ENCODE assay signal across 15 cellular contexts in the genomic region with DNA sequence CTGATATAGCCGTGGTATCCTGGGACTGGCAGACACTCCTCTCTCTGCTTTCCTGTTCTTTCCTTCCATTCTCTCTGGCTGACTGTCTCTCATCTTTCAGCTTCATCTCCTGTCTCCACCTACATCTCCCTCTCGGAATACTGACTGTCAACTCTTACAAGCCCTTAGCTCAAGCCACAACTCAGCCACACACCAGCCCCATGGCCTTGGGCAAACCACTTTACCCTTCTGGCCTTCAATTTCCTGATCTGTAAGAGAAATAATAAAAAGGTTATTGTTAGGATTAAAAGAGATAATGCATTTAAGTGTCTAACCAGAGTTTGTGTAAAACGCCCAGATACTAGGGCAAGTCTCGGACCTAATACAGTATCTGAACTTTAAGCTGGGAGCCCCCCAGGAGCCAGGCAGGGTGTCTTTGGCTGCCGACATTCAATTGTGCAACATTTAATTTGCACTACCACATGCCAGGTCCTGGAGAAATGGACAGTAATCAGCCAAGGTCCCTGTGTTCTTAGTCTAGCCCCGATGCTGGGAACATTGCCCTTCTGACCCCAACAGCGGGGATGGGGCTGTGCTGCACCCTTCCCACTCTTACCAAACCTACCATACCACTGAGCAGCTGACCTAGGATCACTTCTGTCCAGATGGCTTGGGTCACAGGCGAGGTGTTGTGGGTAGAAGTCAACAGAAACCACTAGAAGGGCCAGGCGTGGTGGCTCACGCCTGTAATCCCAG. TPM values are rescaled to one million over a fixed set of nuclear protein-coding genes. Genes with fewer than 3 reads are reported as not detected.
DNase-seq lines count a peak whose midpoint lies in the region; ATAC-seq and TF ChIP-seq lines count a peak whose summit lies in the region.
"Had no signal": no experiment of that assay in that cellular context is flagged by ENCODE, and none has a peak within 500 bp of the region (broad histone marks: within the 10 kb centered on the region; RNA-seq: fewer than 3 reads in every experiment).

No MANE protein-coding gene starts in this region.

- no peak overlapping the region for H3K4me3 Mint-ChIP-seq in IgD-negative memory B cell
- H3K4me3 Mint-ChIP-seq: CD4-positive, alpha-beta memory T cell had no signal

- no peaks in the 10 kb centered on the region for H3K9me3 Mint-ChIP-seq in IgD-negative memory B cell
- H3K9me3 Mint-ChIP-seq: CD4-positive, alpha-beta memory T cell had no signal

- H3K27me3 ChIP-seq in esophagus squamous epithelium (no peaks in the 10 kb centered on the region), right cardiac atrium (ENCODE audit: control insufficient read depth, insufficient read depth) (no peaks in the 10 kb centered on the region), spleen (replicated peaks in 1 of 7) (peaks cover 0 to 14% (median 6%) of the 10 kb centered on the region in 7 donors)

- intact Hi-C loops in esophagus squamous epithelium (cut with DNase I): no loop called here
- intact Hi-C loops in right cardiac atrium (cut with DNase I): no loop called here
- intact Hi-C loops in spleen (cut with DNase I; ENCODE audit: low total_unique reads): loop anchor here (5.0 kb wide), 1 partner anchor 209 kb away; no protein-coding TSS in a partner anchor

- H3K36me3 ChIP-seq in esophagus squamous epithelium: peaks cover 0 to 40% (median 0%) of the 10 kb centered on the region in 3 donors
- peaks cover 0 to 19% (median 0%) of the 10 kb centered on the region in 6 donors for H3K36me3 ChIP-seq in spleen
- H3K36me3 ChIP-seq: HAP-1 had no signal

- peaks cover 12 to 16% (median 13%) of the 10 kb centered on the region in 3 donors for H3K4me1 Mint-ChIP-seq in IgD-negative memory B cell

- DNase-seq in esophagus squamous epithelium (lab: John Stamatoyannopoulos, UW) (no peak), right cardiac atrium (peak; percentile 39 to 83 (median 61)), spleen (no peak), cerebellar cortex (ENCODE audit: low spot score) (no peak)
- no peak for DNase-seq in activated T-cell treated with anti-CD3 and anti-CD28 coated beads, Interleukin-2, amount 50 U/mL, for 48 hours
- DNase-seq: CD4-positive, alpha-beta memory T cell; MV-4-11; NCI-H1436; NCI-H2029 treated with DMSO at 0.1 percent for 48 hours; NCI-H510A; SIG-M5 had no signal

- peaks cover 6 to 84% (median 16%) of the 10 kb centered on the region in 3 donors for H3K4me1 ChIP-seq in esophagus squamous epithelium
- peaks cover 13% of the 10 kb centered on the region for H3K4me1 ChIP-seq in right cardiac atrium (ENCODE audit: control insufficient read depth, insufficient read depth, low read length)
- peaks cover 0 to 34% (median 13%) of the 10 kb centered on the region in 6 donors for H3K4me1 ChIP-seq in spleen
- H3K4me1 ChIP-seq: HAP-1 had no signal

- TF ChIP-seq CTCF in esophagus squamous epithelium (IDR thresholded peaks at IDR 0.05) (no peak), spleen (IDR thresholded peaks at IDR 0.05 in 8 of 11, conservative IDR thresholded peaks at IDR 0.05 in 3 of 11) (no peak)

- no peaks in the 10 kb centered on the region for H3K27me3 Mint-ChIP-seq in IgD-negative memory B cell
- H3K27me3 Mint-ChIP-seq: CD4-positive, alpha-beta memory T cell had no signal

- ATAC-seq in right cardiac atrium (peak; percentile 45 to 70), HG03457 (IDR thresholded peaks at IDR 0.05; ENCODE audit: unreplicated experiment) (no peak), HG03045 (IDR thresholded peaks at IDR 0.05; ENCODE audit: unreplicated experiment) (no peak)

- peak overlapping the region in 3 of 4 donors; percentile 31 to 52 (median 32) for H3K27ac ChIP-seq in esophagus squamous epithelium
- peak overlapping the region; percentile 5 for H3K27ac ChIP-seq in right cardiac atrium (ENCODE audit: low read length)
- peak overlapping the region in 5 of 8 donors; percentile 18 to 63 (median 36) for H3K27ac ChIP-seq in spleen

- H3K9me3 ChIP-seq in esophagus squamous epithelium (no peaks in the 10 kb centered on the region), right cardiac atrium (ENCODE audit: control insufficient read depth, low read length) (no peaks in the 10 kb centered on the region), spleen (no peaks in the 10 kb centered on the region)
- H3K9me3 ChIP-seq: HAP-1 had no signal

- 86 to 88% methylated on average over 6 of the region's 10 CpGs for WGBS in esophagus squamous epithelium, 2 donors
- WGBS in right cardiac atrium: 70% methylated on average over 10 of the region's 10 CpGs
- 79 to 88% (median 81%) methylated on average over 10 of the region's 10 CpGs for WGBS in spleen, 5 donors

- TF ChIP-seq POLR2A in esophagus squamous epithelium (IDR thresholded peaks at IDR 0.05): no peak
- TF ChIP-seq POLR2A in spleen (IDR thresholded peaks at IDR 0.05): no peak

- H3K36me3 Mint-ChIP-seq in IgD-negative memory B cell: no peaks in the 10 kb centered on the region

- no peak overlapping the region for H3K4me3 ChIP-seq in esophagus squamous epithelium
- H3K4me3 ChIP-seq in right cardiac atrium (ENCODE audit: low read length): no peak overlapping the region
- H3K4me3 ChIP-seq in spleen: no peak overlapping the region
- H3K4me3 ChIP-seq: HAP-1 had no signal

- peak overlapping the region in 2 of 3 donors; percentile 37 to 78 for H3K27ac Mint-ChIP-seq in IgD-negative memory B cell

RNA-seq across cellular contexts. Expression of gene ECHDC2, which starts 5.1 kb away (rescaled TPM):
- polyA plus RNA-seq in IgD-negative memory B cell: 26.8 TPM
- 100 to 1,000 TPM in 1 of 4 donors, 10 to 100 TPM in 3; 57.8 to 101 (median 77.1) TPM for total RNA-seq in esophagus squamous epithelium
- 100 to 1,000 TPM; 104 to 145 (median 121) TPM for total RNA-seq in right cardiac atrium
- polyA plus RNA-seq in right cardiac atrium: 114 TPM
- 10 to 100 TPM; 49.1 to 99.4 (median 77.7) TPM for total RNA-seq in spleen
- 100 to 1,000 TPM in 1 of 3 donors, 10 to 100 TPM in 2; 33.3 to 104 (median 74.1) TPM for polyA plus RNA-seq in spleen

RNA-seq across cellular contexts. Expression of gene SCP2, which starts 10.7 kb away (rescaled TPM):
- polyA plus RNA-seq in IgD-negative memory B cell (143 TPM), right cardiac atrium (203 TPM), spleen (100 to 1,000 TPM in 2 of 3 donors, 10 to 100 TPM in 1; 83.6 to 105 (median 104) TPM)
- total RNA-seq in esophagus squamous epithelium (100 to 1,000 TPM in 3 of 4 donors, 10 to 100 TPM in 1; 97.8 to 194 (median 118) TPM), right cardiac atrium (100 to 1,000 TPM; 129 to 149 (median 135) TPM), spleen (100 to 1,000 TPM in 1 of 7 donors, 10 to 100 TPM in 6; 69.4 to 101 (median 83.0) TPM)

Comparison
In these comparisons a context has a peak if more than half of its experiments do, and no peak if none do; other contexts are left out.
1. DNase-seq: peak in right cardiac atrium (3 of 3); none in esophagus squamous epithelium (single experiment), spleen (single experiment), cerebellar cortex (single experiment) and activated T-cell treated with anti-CD3 and anti-CD28 coated beads, Interleukin-2, amount 50 U/mL, for 48 hours (0 of 2).
2. ATAC-seq: peak in right cardiac atrium (2 of 2); none in HG03457 (single experiment) and HG03045 (single experiment).
3. Peak in every context shown above with its lines, with median percentiles within 50 percentile points of each other: H3K27ac ChIP-seq.